25 cellular contexts compared by ENCODE assay signal in the genomic region with DNA sequence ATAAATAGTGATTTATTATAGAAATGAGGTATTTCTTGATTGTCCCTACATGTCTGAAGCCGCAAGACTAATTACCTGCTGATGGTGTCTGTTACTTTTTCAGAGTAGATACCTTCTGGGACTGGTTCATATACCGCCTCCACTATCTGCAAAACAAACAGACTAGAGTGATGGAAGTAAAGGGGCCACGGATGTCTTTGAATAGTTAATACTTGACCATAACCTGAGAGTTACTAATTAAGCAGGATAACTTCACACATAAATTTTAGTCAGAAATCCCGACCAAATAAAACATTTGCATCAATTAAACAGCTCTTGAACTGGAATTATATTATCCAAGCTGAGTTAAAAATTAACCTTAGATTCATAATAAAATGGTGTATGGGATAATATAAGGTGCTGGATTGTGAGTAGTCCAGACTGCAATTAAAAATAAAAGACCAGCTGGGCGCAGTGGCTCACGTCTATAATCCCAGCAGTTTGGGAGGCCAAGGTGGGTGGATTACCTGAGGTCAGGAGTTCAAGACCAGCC.
A peak's percentile ranks its signal among the peaks of the same experiment; 100 is the strongest.
DNase-seq lines count a peak whose midpoint lies in the region; FAIRE-seq and TF ChIP-seq lines count a peak whose summit lies in the region.
"Had no signal": no experiment of that assay in that cellular context is flagged by ENCODE, and none has a peak within 500 bp of the region (broad histone marks: within the 10 kb centered on the region; RNA-seq: fewer than 3 reads in every experiment).

No MANE protein-coding gene starts in this region.

- no peak for FAIRE-seq in RCC 7860 (lab: Jason Lieb, UNC)
- FAIRE-seq: A204.1, GM18507, H54 had no signal

- DNase-seq in LoVo (ENCODE audit: low spot score) (peak; percentile 15), epithelial cell of proximal tubule (ENCODE audit: low read depth) (peak; percentile 18), mucosa of gallbladder (ENCODE audit: low spot score) (peak; percentile 32), CD14-positive monocyte (ENCODE audit: low spot score) (no peak), RCC 7860 (ENCODE audit: low spot score) (no peak), middle frontal gyrus (ENCODE audit: extremely low spot score, low spot score) (no peak), NCI-H524 (lab: John Stamatoyannopoulos, UW) (no peak)
- DNase-seq: C1 segment of cervical spinal cord; Caco-2; CD8-positive, alpha-beta T cell; DMS 273 treated with DMSO at 0.1 percent for 48 hours; DND-41; KBM-7; MG63; NCI-H146; NCI-H2029; NCI-H2227 treated with DMSO at 0.1 percent for 48 hours; NCI-H510A; NCI-H748 treated with DMSO at 0.1 percent for 48 hours; SK-N-SH; SW 1271 had no signal

- intact Hi-C loops in CD14-positive monocyte (cut with micrococcal nuclease), result no loop called here

- no peaks in the 10 kb centered on the region for H3K36me3 Mint-ChIP-seq in CD14-positive monocyte
- H3K36me3 Mint-ChIP-seq: CD8-positive, alpha-beta T cell had no signal

- H3K27me3 Mint-ChIP-seq in CD14-positive monocyte (ENCODE audit: low read depth in 3 of 3), result peaks cover 0 to 5% (median 3%) of the 10 kb centered on the region in 3 donors

- H3K4me1 Mint-ChIP-seq in CD14-positive monocyte, result peaks cover 1% of the 10 kb centered on the region

- H3K27ac ChIP-seq in 22Rv1, result peak overlapping the region; percentile 56

- no peak overlapping the region for H3K4me3 ChIP-seq in epithelial cell of proximal tubule (ENCODE audit: low read depth, low read length)
- H3K4me3 ChIP-seq: MG63 had no signal

- peaks cover 2 to 11% (median 8%) of the 10 kb centered on the region in 7 donors for H3K9me3 Mint-ChIP-seq in CD14-positive monocyte

- no peak overlapping the region for H3K4me3 Mint-ChIP-seq in CD14-positive monocyte
- H3K4me3 Mint-ChIP-seq: CD8-positive, alpha-beta T cell had no signal

- no peak overlapping the region for H3K27ac Mint-ChIP-seq in CD14-positive monocyte
- H3K27ac Mint-ChIP-seq: CD8-positive, alpha-beta T cell had no signal

- TF ChIP-seq CTCF in 22Rv1 (IDR thresholded peaks at IDR 0.05) (no peak), epithelial cell of proximal tubule (conservative IDR thresholded peaks at IDR 0.05; ENCODE audit: low read depth, low read length) (no peak), CD14-positive monocyte (IDR thresholded peaks at IDR 0.05) (no peak)

Comparison
In these comparisons a context has a peak if more than half of its experiments do, and no peak if none do; other contexts are left out.
1. DNase-seq: peak in LoVo (single experiment), epithelial cell of proximal tubule (single experiment) and mucosa of gallbladder (single experiment); none in CD14-positive monocyte (single experiment), RCC 7860 (single experiment), middle frontal gyrus (single experiment) and NCI-H524 (0 of 2).